In genomic region chr14:53703457-53703856, GRCh38 we compare ENCODE assay signal across 11 cellular contexts.
"Had no signal": no experiment of that assay in that cellular context is flagged by ENCODE, and none has a peak within 500 bp of the region (broad histone marks: within the 10 kb centered on the region; RNA-seq: fewer than 3 reads in every experiment).

No MANE protein-coding gene starts in this region.

- H3K4me3 ChIP-seq: GM23248, GM23338, HAP-1 had no signal

- H3K4me2 ChIP-seq: GM23338 had no signal

- H3K4me1 ChIP-seq: HAP-1 had no signal

- H2AFZ ChIP-seq: GM23248, GM23338 had no signal

- H3K36me3 ChIP-seq: HAP-1 had no signal

- H3K27ac ChIP-seq: GM23248 had no signal

- DNase-seq: GM23248, GOT3, H7, H9, HCEC 1CT, HFFc6 had no signal

- FAIRE-seq: H1, H54 had no signal

- H3K9me3 ChIP-seq: HAP-1 had no signal

- H3K9ac ChIP-seq: GM23248 had no signal

- ATAC-seq: GM23338, HCT116 had no signal
